ENCODE assay signal across 26 cellular contexts in genomic region chr7:863106-863505, GRCh38.
"Had no signal": no experiment of that assay in that cellular context is flagged by ENCODE, and none has a peak within 500 bp of the region (broad histone marks: within the 10 kb centered on the region; RNA-seq: fewer than 3 reads in every experiment).

No MANE protein-coding gene starts in this region.

- H3K27ac Mint-ChIP-seq: activated CD4-positive, alpha-beta memory T cell treated with anti-CD3 and anti-CD28 coated beads for 36 hours; activated CD4-positive, alpha-beta T cell treated with anti-CD3 and anti-CD28 coated beads for 36 hours; activated CD4-positive, alpha-beta T cell treated with anti-CD3 and anti-CD28 coated beads, Interleukin-2, amount 10 ng/mL, durations not matched to agents 24 days and 14 days; activated CD8-positive, alpha-beta memory T cell treated with anti-CD3 and anti-CD28 coated beads, Interleukin-2, amount 10 ng/mL, durations not matched to agents 7 days and 5 days; activated CD8-positive, alpha-beta T cell treated with anti-CD3 and anti-CD28 coated beads, Interleukin-2, amount 10 ng/mL, durations not matched to agents 7 days and 5 days; activated naive CD8-positive, alpha-beta T cell; activated T-helper 17 cell treated with anti-CD3 and anti-CD28 coated beads, Interleukin-2, amount 50 U/mL, for 72 hours had no signal

- DNase-seq: activated CD4-positive, alpha-beta memory T cell treated with anti-CD3 and anti-CD28 coated beads for 36 hours; activated CD4-positive, alpha-beta T cell treated with anti-CD3 and anti-CD28 coated beads for 36 hours; activated CD4-positive, alpha-beta T cell treated with anti-CD3 and anti-CD28 coated beads, Interleukin-2, amount 10 ng/mL, durations not matched to agents 24 days and 14 days; activated CD4-positive, CD25-positive, alpha-beta regulatory T cell; activated CD4-positive, CD25-positive, alpha-beta regulatory T cell treated with anti-CD3 and anti-CD28 coated beads, Interleukin-2, amount 50 U/mL, for 72 hours; activated CD8-positive, alpha-beta memory T cell treated with anti-CD3 and anti-CD28 coated beads, Interleukin-2, amount 10 ng/mL, durations not matched to agents 7 days and 5 days; activated CD8-positive, alpha-beta memory T cell treated with anti-CD3 and anti-CD28 coated beads, Interleukin-2, amount 50 U/mL, for 4 hours; activated CD8-positive, alpha-beta T cell treated with anti-CD3 and anti-CD28 coated beads, Interleukin-2, amount 10 ng/mL, durations not matched to agents 7 days and 5 days; activated effector memory CD4-positive, alpha-beta T cell treated with Interleukin-2 at 50 U/mL for 16 hours; activated gamma-delta T cell treated with Interleukin-2 at 50 U/mL for 16 hours; activated naive CD4-positive, alpha-beta T cell treated with anti-CD3 and anti-CD28 coated beads, Interleukin-2, amount 50 U/mL, for 16 hours; activated naive CD4-positive, alpha-beta T cell treated with Interleukin-2 at 50 U/mL for 16 hours; activated T-cell treated with anti-CD3 and anti-CD28 coated beads, Interleukin-2, amount 50 U/mL, for 4 hours; amniotic stem cell; anterior cingulate cortex; brain microvascular endothelial cell; cortex of kidney; dermis blood vessel endothelial cell; effector CD4-positive, alpha-beta T cell; effector memory CD8-positive, alpha-beta T cell; erythroblast; foreskin keratinocyte; gastrocnemius medialis; T-helper 2 cell had no signal

- ATAC-seq: activated CD4-positive, alpha-beta T cell treated with anti-CD3 and anti-CD28 coated beads for 36 hours; activated CD8-positive, alpha-beta memory T cell treated with anti-CD3 and anti-CD28 coated beads, Interleukin-2, amount 10 ng/mL, durations not matched to agents 7 days and 5 days; activated CD8-positive, alpha-beta T cell treated with anti-CD3 and anti-CD28 coated beads, Interleukin-2, amount 10 ng/mL, durations not matched to agents 7 days and 5 days; activated T-cell treated with anti-CD3 and anti-CD28 coated beads, Interleukin-2, amount 50 U/mL, for 4 hours; activated T-helper 17 cell treated with anti-CD3 and anti-CD28 coated beads, Interleukin-2, amount 50 U/mL, for 72 hours; effector memory CD8-positive, alpha-beta T cell; foreskin keratinocyte; gastrocnemius medialis had no signal

- H3K4me1 Mint-ChIP-seq: activated CD4-positive, alpha-beta T cell treated with anti-CD3 and anti-CD28 coated beads for 36 hours; activated CD8-positive, alpha-beta memory T cell treated with anti-CD3 and anti-CD28 coated beads, Interleukin-2, amount 10 ng/mL, durations not matched to agents 7 days and 5 days; activated T-helper 17 cell treated with anti-CD3 and anti-CD28 coated beads, Interleukin-2, amount 50 U/mL, for 72 hours had no signal

- H3K27me3 Mint-ChIP-seq: activated CD4-positive, alpha-beta memory T cell treated with anti-CD3 and anti-CD28 coated beads for 36 hours; activated CD4-positive, alpha-beta T cell treated with anti-CD3 and anti-CD28 coated beads for 36 hours; activated CD4-positive, alpha-beta T cell treated with anti-CD3 and anti-CD28 coated beads, Interleukin-2, amount 10 ng/mL, durations not matched to agents 24 days and 14 days; activated CD8-positive, alpha-beta memory T cell treated with anti-CD3 and anti-CD28 coated beads, Interleukin-2, amount 10 ng/mL, durations not matched to agents 7 days and 5 days; activated naive CD8-positive, alpha-beta T cell; activated T-helper 17 cell treated with anti-CD3 and anti-CD28 coated beads, Interleukin-2, amount 50 U/mL, for 72 hours; effector memory CD8-positive, alpha-beta T cell had no signal

- H3K9me3 Mint-ChIP-seq: activated CD4-positive, alpha-beta memory T cell treated with anti-CD3 and anti-CD28 coated beads for 36 hours; activated CD4-positive, alpha-beta T cell treated with anti-CD3 and anti-CD28 coated beads, Interleukin-2, amount 10 ng/mL, durations not matched to agents 24 days and 14 days; activated T-cell treated with anti-CD3 and anti-CD28 coated beads, Interleukin-2, amount 50 U/mL, for 4 hours; activated T-helper 17 cell treated with anti-CD3 and anti-CD28 coated beads, Interleukin-2, amount 50 U/mL, for 72 hours; effector memory CD8-positive, alpha-beta T cell had no signal

- H3K4me3 Mint-ChIP-seq: activated CD4-positive, alpha-beta memory T cell treated with anti-CD3 and anti-CD28 coated beads for 36 hours; activated CD4-positive, alpha-beta T cell treated with anti-CD3 and anti-CD28 coated beads for 36 hours; activated CD4-positive, alpha-beta T cell treated with anti-CD3 and anti-CD28 coated beads, Interleukin-2, amount 10 ng/mL, durations not matched to agents 24 days and 14 days; activated CD8-positive, alpha-beta memory T cell treated with anti-CD3 and anti-CD28 coated beads, Interleukin-2, amount 10 ng/mL, durations not matched to agents 7 days and 5 days; activated CD8-positive, alpha-beta T cell treated with anti-CD3 and anti-CD28 coated beads, Interleukin-2, amount 10 ng/mL, durations not matched to agents 7 days and 5 days; activated naive CD8-positive, alpha-beta T cell; activated T-cell treated with anti-CD3 and anti-CD28 coated beads, Interleukin-2, amount 50 U/mL, for 4 hours; activated T-helper 17 cell treated with anti-CD3 and anti-CD28 coated beads, Interleukin-2, amount 50 U/mL, for 72 hours; effector memory CD8-positive, alpha-beta T cell had no signal
